ENCODE assay signal across 8 cellular contexts in the genomic region with DNA sequence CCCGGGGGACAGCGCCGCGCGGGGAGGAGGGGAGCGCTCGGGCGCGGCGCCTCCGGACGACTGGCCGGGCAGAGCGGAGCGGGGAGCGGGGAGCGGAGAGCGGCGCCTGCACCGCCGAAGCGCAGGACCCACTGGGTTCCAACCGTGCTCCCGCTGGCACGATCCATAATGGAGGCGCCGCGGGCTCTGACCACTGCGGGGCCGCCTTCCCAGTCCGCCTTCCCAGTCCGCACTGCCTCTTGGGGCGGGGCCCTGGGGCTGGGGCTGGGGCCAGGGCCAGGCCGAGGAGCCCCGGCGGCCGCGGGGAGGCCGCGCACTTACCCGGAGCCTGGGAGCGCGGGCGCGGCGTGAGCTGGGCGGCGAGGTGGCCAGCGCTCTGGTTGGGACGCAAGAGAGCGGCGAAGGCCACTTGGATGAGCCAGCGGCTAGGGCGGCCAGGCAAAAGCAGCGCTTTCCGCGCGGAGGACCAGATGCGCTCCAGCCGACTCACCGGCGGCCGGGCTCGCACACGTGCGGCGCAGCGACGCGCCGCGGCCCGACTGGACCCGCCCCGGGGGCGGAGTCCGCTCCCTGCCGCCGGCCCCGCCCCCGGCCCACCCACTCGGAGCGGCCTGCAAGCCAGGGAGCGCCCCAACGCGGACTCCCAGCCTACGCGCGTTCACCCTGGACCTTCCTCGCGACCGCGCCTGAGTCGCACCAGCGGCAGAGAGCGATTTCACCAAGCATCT. TPM values are rescaled to one million over a fixed set of nuclear protein-coding genes. Genes with fewer than 3 reads are reported as not detected.
DNase-seq lines count a peak whose midpoint lies in the region; ATAC-seq and TF ChIP-seq lines count a peak whose summit lies in the region.

PUS7 (minus strand) TSS at position 541 of the 728 bp plus-strand sequence. CDS start 13,759 bp downstream, outside the sequence.

- H3K4me3 Mint-ChIP-seq in neural progenitor cell: peak within 1 kb of the TSS; percentile 97

- H3K36me3 ChIP-seq in RWPE2 (ENCODE audit: low read depth) (peaks cover 20% of the 10 kb centered on the region), neural progenitor cell (no peaks in the 10 kb centered on the region), stomach smooth muscle (ENCODE audit: control insufficient read depth in 2 of 2, insufficient read depth in 2 of 2, low read length in 2 of 2) (no peaks in the 10 kb centered on the region)

- no peaks in the 10 kb centered on the region for H3K9me3 ChIP-seq in RWPE2 (ENCODE audit: severe bottlenecking)
- H3K9me3 ChIP-seq in neural progenitor cell (ENCODE audit: low read depth): no peaks in the 10 kb centered on the region
- no peaks in the 10 kb centered on the region for H3K9me3 ChIP-seq in stomach smooth muscle (ENCODE audit: control insufficient read depth in 2 of 2, low read length in 2 of 2)

- peaks cover 49% of the 10 kb centered on the region for H3K79me2 ChIP-seq in neural progenitor cell (ENCODE audit: low read depth)

- H3K36me3 Mint-ChIP-seq in neural progenitor cell: peaks cover 7% of the 10 kb centered on the region

- peak within 1 kb of the TSS; percentile 59 for H3K27ac ChIP-seq in RWPE2 (ENCODE audit: poor library complexity, severe bottlenecking)
- H3K27ac ChIP-seq in neural progenitor cell: peak within 1 kb of the TSS; percentile 82
- H3K27ac ChIP-seq in stomach smooth muscle (ENCODE audit: low read length): peak within 1 kb of the TSS; percentile 90

- H3K4me1 ChIP-seq in RWPE2 (ENCODE audit: insufficient read depth, poor library complexity, severe bottlenecking): peaks cover 4% of the 10 kb centered on the region
- peaks cover 7% of the 10 kb centered on the region for H3K4me1 ChIP-seq in neural progenitor cell
- peaks cover 11% of the 10 kb centered on the region for H3K4me1 ChIP-seq in stomach smooth muscle (ENCODE audit: control insufficient read depth, insufficient read depth, low read length)

- peaks cover 3% of the 10 kb centered on the region for H3K9me3 Mint-ChIP-seq in neural progenitor cell

- peaks cover 10% of the 10 kb centered on the region for H4K20me1 ChIP-seq in neural progenitor cell (ENCODE audit: low read depth)

- H3F3A ChIP-seq in neural progenitor cell (ENCODE audit: low read depth): peaks cover 14% of the 10 kb centered on the region

- H3K4me3 ChIP-seq in LNCaP clone FGC (ENCODE audit: low read depth, low read length): peak within 1 kb of the TSS; percentile 88
- peak within 1 kb of the TSS; percentile 78 for H3K4me3 ChIP-seq in RWPE2 (ENCODE audit: severe bottlenecking)
- H3K4me3 ChIP-seq in fibroblast of villous mesenchyme (ENCODE audit: low read depth, low read length): peak within 1 kb of the TSS; percentile 68
- H3K4me3 ChIP-seq in neural progenitor cell: peak within 1 kb of the TSS; percentile 87
- peak within 1 kb of the TSS; percentile 83 to 94 for H3K4me3 ChIP-seq in stomach smooth muscle (ENCODE audit: low read length in 2 of 2)

- H3K4me1 Mint-ChIP-seq in neural progenitor cell: peaks cover 13% of the 10 kb centered on the region

- H2AFZ ChIP-seq in neural progenitor cell (replicated peaks): peak within 1 kb of the TSS; percentile 100

- H3K9ac ChIP-seq in neural progenitor cell (peak within 1 kb of the TSS; percentile 43), stomach smooth muscle (ENCODE audit: low read length in 2 of 2) (peak within 1 kb of the TSS; percentile 93 to 95)

- TF ChIP-seq CTCF in LNCaP clone FGC (IDR thresholded peaks at IDR 0.05; ENCODE audit: control insufficient read depth, extremely low read depth, insufficient read depth) (no peak), RWPE2 (IDR thresholded peaks at IDR 0.05; ENCODE audit: poor library complexity, severe bottlenecking) (no peak), fibroblast of villous mesenchyme (IDR thresholded peaks at IDR 0.05; ENCODE audit: insufficient read depth, low read depth, low read length) (no peak), neural progenitor cell (IDR thresholded peaks at IDR 0.05) (no peak)

- H3K27ac Mint-ChIP-seq in neural progenitor cell: peak within 1 kb of the TSS; percentile 81

- ATAC-seq in RWPE2 (ENCODE audit: low read depth): peak; percentile 87

- H3K27me3 Mint-ChIP-seq in neural progenitor cell (ENCODE audit: insufficient read depth, low read depth): peaks cover 13% of the 10 kb centered on the region

- peak within 1 kb of the TSS; percentile 90 for H3K4me2 ChIP-seq in neural progenitor cell

- peak; percentile 90 for DNase-seq in EL
- peak; percentile 68 for DNase-seq in GOT3 (lab: John Stamatoyannopoulos, UW)
- DNase-seq in LNCaP clone FGC (ENCODE audit: low read depth): peak; percentile 58
- peak; percentile 83 for DNase-seq in RWPE2 (ENCODE audit: low spot score)
- peak; percentile 70 for DNase-seq in activated gamma-delta T cell (lab: John Stamatoyannopoulos, UW)
- DNase-seq in fibroblast of villous mesenchyme (ENCODE audit: low read depth): peak; percentile 88
- peak; percentile 95 for DNase-seq in neural progenitor cell (ENCODE audit: low spot score)

- H3K27me3 ChIP-seq in RWPE2 (ENCODE audit: insufficient read depth, poor library complexity, severe bottlenecking): no peaks in the 10 kb centered on the region
- no peaks in the 10 kb centered on the region for H3K27me3 ChIP-seq in neural progenitor cell
- no peaks in the 10 kb centered on the region for H3K27me3 ChIP-seq in stomach smooth muscle (ENCODE audit: control insufficient read depth in 1 of 2, insufficient read depth in 2 of 2, low read length in 2 of 2)

RNA-seq across cellular contexts. Expression of gene PUS7, which starts in this region (rescaled TPM):
- total RNA-seq in fibroblast of villous mesenchyme: 13.2 and 16.8 TPM in 2 replicates
- total RNA-seq in neural progenitor cell (ENCODE audit: low replicate concordance): 28.7 and 39.8 TPM in 2 replicates

Comparison
In these comparisons a context has a peak if more than half of its experiments do, and no peak if none do; other contexts are left out.
1. Peak in every context shown above with its lines: DNase-seq, ATAC-seq, H3K4me3 ChIP-seq and H3K27ac ChIP-seq.